Comparison of ENCODE assay signal across 8 cellular contexts in the genomic region with DNA sequence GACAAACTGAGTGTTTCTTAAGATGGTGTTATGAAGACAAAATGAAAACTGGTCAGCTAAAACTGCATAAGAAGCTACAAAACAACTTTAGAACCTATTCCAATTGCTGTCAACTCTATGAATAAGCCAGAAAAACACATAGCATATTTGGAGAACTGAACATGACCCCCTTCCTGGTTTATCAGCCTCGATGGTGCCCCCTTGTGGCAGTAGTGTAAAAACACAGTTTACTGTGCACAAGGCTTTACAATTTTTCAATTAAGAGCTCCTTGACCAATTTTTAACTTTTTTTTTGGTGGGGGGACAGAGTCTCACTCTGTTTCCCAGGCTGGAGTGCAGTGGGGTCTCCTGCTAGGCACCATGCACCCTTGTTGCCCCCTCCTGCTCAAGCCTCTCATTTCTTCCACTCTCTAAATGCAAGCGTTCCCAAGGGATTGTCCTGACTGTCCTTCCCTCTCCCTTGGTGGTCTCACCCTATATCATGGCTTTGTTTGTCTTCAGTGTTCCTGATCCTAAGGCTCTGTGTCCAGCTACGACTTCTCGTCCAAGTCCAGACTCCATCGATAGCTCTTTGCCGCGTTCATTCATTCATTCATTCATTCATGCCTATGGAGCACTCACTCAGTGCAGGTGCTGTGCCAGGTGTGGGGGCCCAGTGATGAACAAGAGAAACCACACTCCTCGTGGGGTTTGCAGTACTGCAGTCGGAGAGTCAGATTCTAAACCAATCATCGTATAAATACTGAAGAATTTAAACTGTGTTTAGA. TPM values are rescaled to one million over a fixed set of nuclear protein-coding genes. Genes with fewer than 3 reads are reported as not detected.
DNase-seq lines count a peak whose midpoint lies in the region; ATAC-seq and TF ChIP-seq lines count a peak whose summit lies in the region.

No MANE protein-coding gene starts in this region.

- H3K4me3 Mint-ChIP-seq in glutamatergic neuron (ENCODE audit: unreplicated experiment), result no peak overlapping the region

- H3K79me2 ChIP-seq in DOHH2 (ENCODE audit: control insufficient read depth, low read length) (peaks cover 1% of the 10 kb centered on the region), SK-N-SH (ENCODE audit: insufficient read depth) (peaks cover 6% of the 10 kb centered on the region)

- TF ChIP-seq CTCF in DOHH2 (IDR thresholded peaks at IDR 0.05; ENCODE audit: low read depth, low read length, poor library complexity, severe bottlenecking), result peak; percentile 87
- TF ChIP-seq CTCF in SK-N-SH (IDR thresholded peaks at IDR 0.05), result peak; percentile 90
- TF ChIP-seq CTCF in glutamatergic neuron (IDR thresholded peaks at IDR 0.05; ENCODE audit: partially characterized antibody, unreplicated experiment), result peak; percentile 83
- TF ChIP-seq CTCF in gastrocnemius medialis (IDR thresholded peaks at IDR 0.05 in 4 of 5, conservative IDR thresholded peaks at IDR 0.05 in 1 of 5), result peak; percentile 68 to 86 (median 77)

- H3K36me3 Mint-ChIP-seq in glutamatergic neuron (ENCODE audit: unreplicated experiment), result no peaks in the 10 kb centered on the region

- H3K4me1 Mint-ChIP-seq in glutamatergic neuron (ENCODE audit: low read depth, unreplicated experiment), result peaks cover 10% of the 10 kb centered on the region

- intact Hi-C loops in gastrocnemius medialis (cut with DNase I; ENCODE audit: low total_unique reads), result loop anchor here (10.0 kb wide), 1 partner anchor 1741 kb away; no protein-coding TSS in a partner anchor

- no peak overlapping the region for H2AFZ ChIP-seq in SK-N-SH (ENCODE audit: low read depth)

- H3K4me3 ChIP-seq in DOHH2 (ENCODE audit: low read length) (no peak overlapping the region), SK-N-SH (ENCODE audit: low read depth in 2 of 2, low read length in 1 of 2) (peak overlapping the region in 1 of 2 experiments; percentile 4; a peak in 1 of 4 replicates), gastrocnemius medialis (no peak overlapping the region)

- CTCF ChIA-PET in SK-N-SH (lab: Yijun Ruan, JAX), result interaction anchor here (0.6 to 3.1 kb wide), 33 partner anchors 11 to 1249 kb away, joined by 3 to 125 read pairs (median 4); a partner anchor contains a TSS

- H4K20me1 ChIP-seq in DOHH2 (ENCODE audit: control insufficient read depth, insufficient read depth, low read depth, low read length) (peaks cover 10% of the 10 kb centered on the region), SK-N-SH (ENCODE audit: insufficient read depth) (peaks cover 24% of the 10 kb centered on the region)

- in situ Hi-C loops in gastrocnemius medialis (cut with MboI; ENCODE audit: low sequenced_read_pairs in 4 of 4), result no loop called here

- peaks cover 31% of the 10 kb centered on the region for H3K36me3 ChIP-seq in DOHH2 (ENCODE audit: control insufficient read depth, low read length)
- H3K36me3 ChIP-seq in SK-N-SH (replicated peaks in 1 of 2; ENCODE audit: control insufficient read depth in 1 of 2, insufficient read depth in 2 of 2, low read length in 1 of 2), result peaks cover 21 to 35% of the 10 kb centered on the region in 2 experiments
- peaks cover 0 to 35% of the 10 kb centered on the region in 2 donors for H3K36me3 ChIP-seq in gastrocnemius medialis

- DNase-seq in MV-4-11 (lab: John Stamatoyannopoulos, UW) (peak; percentile 80), SK-N-SH (peak; percentile 73), glutamatergic neuron (peak; percentile 78), gastrocnemius medialis (peak in 1 of 2 donors; percentile 54)
- peak; percentile 69 for DNase-seq in activated naive CD4-positive, alpha-beta T cell treated with Interleukin-2 at 50 U/mL for 16 hours

- no peak for TF ChIP-seq POLR2A in gastrocnemius medialis (IDR thresholded peaks at IDR 0.05)

- no peak overlapping the region for H3K27ac ChIP-seq in DOHH2 (ENCODE audit: low read depth, low read length)
- H3K27ac ChIP-seq in SK-N-SH (ENCODE audit: low read depth in 2 of 2, low read length in 1 of 2), result no peak overlapping the region
- peak overlapping the region; percentile 85 to 96 (median 90) for H3K27ac ChIP-seq in gastrocnemius medialis

- no peak for TF ChIP-seq EP300 in SK-N-SH (IDR thresholded peaks at IDR 0.05; ENCODE audit: borderline replicate concordance in 1 of 2, low read depth in 1 of 2, low read length in 1 of 2)

- H3K9ac ChIP-seq in SK-N-SH, result no peak overlapping the region

- no peaks in the 10 kb centered on the region for H3K9me3 ChIP-seq in DOHH2 (ENCODE audit: control insufficient read depth, insufficient read depth, low read length)
- H3K9me3 ChIP-seq in SK-N-SH, result no peaks in the 10 kb centered on the region
- no peaks in the 10 kb centered on the region for H3K9me3 ChIP-seq in gastrocnemius medialis

- H3K4me1 ChIP-seq in DOHH2 (ENCODE audit: control insufficient read depth, low read length), result 0 out of 2 replicates have a peak, but pooled peaks cover under 1% of the 10 kb centered on the region
- H3K4me1 ChIP-seq in SK-N-SH (ENCODE audit: control insufficient read depth in 1 of 2, insufficient read depth in 2 of 2, low read depth in 1 of 2, low read length in 1 of 2), result peaks cover 1 to 3% of the 10 kb centered on the region in 2 experiments; a peak in 2 of 4 replicates
- H3K4me1 ChIP-seq in gastrocnemius medialis, result peaks cover 32% of the 10 kb centered on the region in 2 donors

- ATAC-seq in gastrocnemius medialis (no peak), HG02759 (IDR thresholded peaks at IDR 0.05; ENCODE audit: unreplicated experiment) (no peak), HG03469 (IDR thresholded peaks at IDR 0.05; ENCODE audit: unreplicated experiment) (no peak)

- H3K27me3 Mint-ChIP-seq in glutamatergic neuron (ENCODE audit: unreplicated experiment), result peaks cover 5% of the 10 kb centered on the region

- H3K9me3 Mint-ChIP-seq in glutamatergic neuron (ENCODE audit: unreplicated experiment), result peaks cover 4% of the 10 kb centered on the region

- peak overlapping the region; percentile 43 for H3K27ac Mint-ChIP-seq in glutamatergic neuron (ENCODE audit: unreplicated experiment)

- H3K27me3 ChIP-seq in DOHH2 (ENCODE audit: control insufficient read depth, low read length) (no peaks in the 10 kb centered on the region), SK-N-SH (ENCODE audit: insufficient read depth) (no peaks in the 10 kb centered on the region), gastrocnemius medialis (no peaks in the 10 kb centered on the region)

- H3K9me2 ChIP-seq in DOHH2 (replicated peaks; ENCODE audit: control insufficient read depth, low read length) (no peaks in the 10 kb centered on the region), SK-N-SH (no peaks in the 10 kb centered on the region)

- WGBS in SK-N-SH (ENCODE audit: low lambda C conversion rate), result 30% methylated on average over 10 of the region's 10 CpGs

- H3K4me2 ChIP-seq in DOHH2 (ENCODE audit: low read length) (no peak overlapping the region), SK-N-SH (no peak overlapping the region)

- POLR2A ChIA-PET in SK-N-SH (lab: Yijun Ruan, JAX), result interaction anchor here (0.6 to 1.0 kb wide), 3 partner anchors 9 to 1396 kb away, joined by 3 to 4 read pairs (median 3); no protein-coding TSS in a partner anchor

- peaks cover 41% of the 10 kb centered on the region for H3F3A ChIP-seq in DOHH2 (ENCODE audit: control insufficient read depth, insufficient read depth)
- peaks cover 54% of the 10 kb centered on the region for H3F3A ChIP-seq in SK-N-SH (replicated peaks; ENCODE audit: insufficient read depth)

- TF ChIP-seq RAD21 in SK-N-SH (IDR thresholded peaks at IDR 0.05; ENCODE audit: low read length), result peak; percentile 52

TF ChIP-seq in SK-N-SH, 30 proteins besides CTCF, POLR2A, EP300 and RAD21 (continues in another document):
- TF ChIP-seq FOXM1 (IDR thresholded peaks at IDR 0.05; ENCODE audit: low read depth) (no peak), TAF1 (IDR thresholded peaks at IDR 0.05; ENCODE audit: borderline replicate concordance, low read depth, low read length) (no peak), GATA2 (CRISPR knock-in tag; IDR thresholded peaks at IDR 0.05) (no peak), GABPA (IDR thresholded peaks at IDR 0.05; ENCODE audit: low read depth) (no peak), TEAD4 (IDR thresholded peaks at IDR 0.05; ENCODE audit: borderline replicate concordance, insufficient read depth) (no peak), RCOR1 (IDR thresholded peaks at IDR 0.05; ENCODE audit: low read length) (no peak), ELF1 (IDR thresholded peaks at IDR 0.05) (peak; percentile 72), RFX5 (IDR thresholded peaks at IDR 0.05; ENCODE audit: low read length) (no peak), JUND (IDR thresholded peaks at IDR 0.05) (no peak)
- TF ChIP-seq, protein P1, sequence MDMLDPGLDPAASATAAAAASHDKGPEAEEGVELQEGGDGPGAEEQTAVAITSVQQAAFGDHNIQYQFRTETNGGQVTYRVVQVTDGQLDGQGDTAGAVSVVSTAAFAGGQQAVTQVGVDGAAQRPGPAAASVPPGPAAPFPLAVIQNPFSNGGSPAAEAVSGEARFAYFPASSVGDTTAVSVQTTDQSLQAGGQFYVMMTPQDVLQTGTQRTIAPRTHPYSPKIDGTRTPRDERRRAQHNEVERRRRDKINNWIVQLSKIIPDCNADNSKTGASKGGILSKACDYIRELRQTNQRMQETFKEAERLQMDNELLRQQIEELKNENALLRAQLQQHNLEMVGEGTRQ (IDR thresholded peaks at IDR 0.05; ENCODE audit: borderline replicate concordance, low read depth, low read length), result no peak
- TF ChIP-seq, protein P2, sequence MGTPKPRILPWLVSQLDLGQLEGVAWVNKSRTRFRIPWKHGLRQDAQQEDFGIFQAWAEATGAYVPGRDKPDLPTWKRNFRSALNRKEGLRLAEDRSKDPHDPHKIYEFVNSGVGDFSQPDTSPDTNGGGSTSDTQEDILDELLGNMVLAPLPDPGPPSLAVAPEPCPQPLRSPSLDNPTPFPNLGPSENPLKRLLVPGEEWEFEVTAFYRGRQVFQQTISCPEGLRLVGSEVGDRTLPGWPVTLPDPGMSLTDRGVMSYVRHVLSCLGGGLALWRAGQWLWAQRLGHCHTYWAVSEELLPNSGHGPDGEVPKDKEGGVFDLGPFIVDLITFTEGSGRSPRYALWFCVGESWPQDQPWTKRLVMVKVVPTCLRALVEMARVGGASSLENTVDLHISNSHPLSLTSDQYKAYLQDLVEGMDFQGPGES (IDR thresholded peaks at IDR 0.05; ENCODE audit: low read depth, low read length), result no peak

RNA-seq across cellular contexts. Expression of a gene that starts 7.5 kb away (rescaled TPM):
- polyA plus RNA-seq in SK-N-SH (2012; rRNA removed), result 300 and 336 TPM in 2 replicates
- polyA plus RNA-seq in SK-N-SH (2012; cell fraction: cytosol; rRNA removed), result 360 and 565 TPM in 2 replicates
- polyA plus RNA-seq in SK-N-SH (2012; cell fraction: nucleus; rRNA removed), result 300 and 460 TPM in 2 replicates
- total RNA-seq in glutamatergic neuron (ENCODE audit: unreplicated experiment), result 1,088 TPM
- 100 to 1,000 TPM; 222 to 842 (median 375) TPM for total RNA-seq in gastrocnemius medialis

RNA-seq across cellular contexts. Expression of a gene that starts 16.0 kb away (rescaled TPM):
- not detected in 2 replicates for polyA plus RNA-seq in SK-N-SH (2012; rRNA removed)
- not detected in 2 replicates for polyA plus RNA-seq in SK-N-SH (2012; cell fraction: cytosol; rRNA removed)
- not detected in 2 replicates for polyA plus RNA-seq in SK-N-SH (2012; cell fraction: nucleus; rRNA removed)
- total RNA-seq in glutamatergic neuron (ENCODE audit: unreplicated experiment) (not detected), gastrocnemius medialis (not detected)

RNA-seq across cellular contexts. Expression of a gene that starts 38.3 kb away (rescaled TPM):
- 0.16 and 0.18 TPM in 2 replicates for polyA plus RNA-seq in SK-N-SH (2012; rRNA removed)
- 0.04 and 0.05 TPM in 2 replicates for polyA plus RNA-seq in SK-N-SH (2012; cell fraction: cytosol; rRNA removed)
- 1.3 and 1.5 TPM in 2 replicates for polyA plus RNA-seq in SK-N-SH (2012; cell fraction: nucleus; rRNA removed)
- total RNA-seq in glutamatergic neuron (ENCODE audit: unreplicated experiment) (0.76 TPM), gastrocnemius medialis (under 1 TPM in 1 of 4 donors, not detected in 3; 0.22 TPM)

Comparison
In these comparisons a context has a peak if more than half of its experiments do, and no peak if none do; other contexts are left out.
1. H3K27ac ChIP-seq: peak in gastrocnemius medialis (4 of 4); none in DOHH2 (single experiment) and SK-N-SH (0 of 2).
2. Peak in every context shown above with its lines, with median percentiles within 50 percentile points of each other: CTCF ChIP-seq.